In genomic region chrX:153953342-153953830, GRCh38 we compare ENCODE assay signal across 8 cellular contexts. TPM values are rescaled to one million over a fixed set of nuclear protein-coding genes. Genes with fewer than 3 reads are reported as not detected.
DNase-seq lines count a peak whose midpoint lies in the region; ATAC-seq and TF ChIP-seq lines count a peak whose summit lies in the region.

No MANE protein-coding gene starts in this region.

- H3K9me3 Mint-ChIP-seq in activated CD8-positive, alpha-beta T cell treated with anti-CD3 and anti-CD28 coated beads for 36 hours, result no peaks in the 10 kb centered on the region
- H3K9me3 Mint-ChIP-seq in mesothelial cell of epicardium, result no peaks in the 10 kb centered on the region

- TF ChIP-seq CTCF in BJ (IDR thresholded peaks at IDR 0.05; ENCODE audit: insufficient read depth, low read depth, low read length), result peak; percentile 90
- peak; percentile 91 for TF ChIP-seq CTCF in activated CD8-positive, alpha-beta T cell treated with anti-CD3 and anti-CD28 coated beads for 36 hours (IDR thresholded peaks at IDR 0.05)
- TF ChIP-seq CTCF in mesothelial cell of epicardium (IDR thresholded peaks at IDR 0.05; ENCODE audit: unreplicated experiment), result peak; percentile 95

- H3K4me3 Mint-ChIP-seq in activated CD8-positive, alpha-beta T cell treated with anti-CD3 and anti-CD28 coated beads for 36 hours, result no peak overlapping the region
- no peak overlapping the region for H3K4me3 Mint-ChIP-seq in mesothelial cell of epicardium

- H3K36me3 ChIP-seq in BJ (ENCODE audit: control insufficient read depth, insufficient read depth, low read length), result peaks cover 34% of the 10 kb centered on the region

- POLR2A ChIA-PET in BJ (lab: Charles Lee), result no interaction called here
- POLR2A ChIA-PET in activated CD8-positive, alpha-beta T cell treated with anti-CD3 and anti-CD28 coated beads for 36 hours (lab: Charles Lee), result interaction anchor here (1.2 to 11.9 kb wide), 5 partner anchors 10 to 27 kb away, joined by 3 to 130 read pairs (median 3); partner anchors contain the start of genes ARHGAP4, HCFC1 and NAA10

- no peaks in the 10 kb centered on the region for H3K27me3 Mint-ChIP-seq in activated CD8-positive, alpha-beta T cell treated with anti-CD3 and anti-CD28 coated beads for 36 hours
- no peaks in the 10 kb centered on the region for H3K27me3 Mint-ChIP-seq in mesothelial cell of epicardium (ENCODE audit: low read depth)

- peak; percentile 49 for ATAC-seq in GM19438 (IDR thresholded peaks at IDR 0.05; ENCODE audit: low read depth, unreplicated experiment)
- peak; percentile 78 for ATAC-seq in activated CD8-positive, alpha-beta T cell treated with anti-CD3 and anti-CD28 coated beads for 36 hours

- no peak overlapping the region for H3K4me3 ChIP-seq in BJ (ENCODE audit: low read depth, low read length)

- no peak for DNase-seq in BJ (ENCODE audit: low read depth)
- DNase-seq in NCI-H2171 (lab: John Stamatoyannopoulos, UW), result peak; percentile 31
- DNase-seq in activated CD8-positive, alpha-beta T cell treated with anti-CD3 and anti-CD28 coated beads for 36 hours, result peak; percentile 85
- DNase-seq in effector CD8-positive, alpha-beta T cell (lab: John Stamatoyannopoulos, UW), result peak; percentile 64
- DNase-seq in mesothelial cell of epicardium (ENCODE audit: low spot score in 2 of 2, unreplicated experiment in 2 of 2), result peak in 1 of 2 experiments; percentile 89
- DNase-seq in stimulated activated CD8-positive, alpha-beta memory T cell treated with anti-CD3 and anti-CD28 coated beads, Interleukin-4, amount 100 ng/mL, for 24 hours (ENCODE audit: low read depth), result peak; percentile 76
- no peak for DNase-seq in OCI-M2 (lab: John Stamatoyannopoulos, UW; ENCODE audit: unreplicated experiment)

- peaks cover 29% of the 10 kb centered on the region for H3K4me1 Mint-ChIP-seq in activated CD8-positive, alpha-beta T cell treated with anti-CD3 and anti-CD28 coated beads for 36 hours (ENCODE audit: low read depth)
- no peaks in the 10 kb centered on the region for H3K4me1 Mint-ChIP-seq in mesothelial cell of epicardium

- peaks cover 42% of the 10 kb centered on the region for H3K36me3 Mint-ChIP-seq in activated CD8-positive, alpha-beta T cell treated with anti-CD3 and anti-CD28 coated beads for 36 hours (ENCODE audit: low read depth)
- peaks cover 37% of the 10 kb centered on the region for H3K36me3 Mint-ChIP-seq in mesothelial cell of epicardium

- CTCF ChIA-PET in BJ (lab: Yijun Ruan, JAX), result interaction anchor here (0.6 to 2.0 kb wide), 5 partner anchors 13 to 285 kb away, joined by 3 to 10 read pairs (median 3); no protein-coding TSS in a partner anchor
- CTCF ChIA-PET in activated CD8-positive, alpha-beta T cell treated with anti-CD3 and anti-CD28 coated beads for 36 hours (lab: Charles Lee), result interaction anchor here (2.3 to 10.2 kb wide), 2 partner anchors 13 to 28 kb away, joined by 17 to 136 read pairs; partner anchors contain the start of gene ARHGAP4

- intact Hi-C loops in activated CD8-positive, alpha-beta T cell treated with anti-CD3 and anti-CD28 coated beads for 36 hours (cut with micrococcal nuclease), result no loop called here

- peak overlapping the region; percentile 57 for H3K27ac Mint-ChIP-seq in activated CD8-positive, alpha-beta T cell treated with anti-CD3 and anti-CD28 coated beads for 36 hours
- H3K27ac Mint-ChIP-seq in mesothelial cell of epicardium, result no peak overlapping the region

- no peaks in the 10 kb centered on the region for H3K27me3 ChIP-seq in BJ (ENCODE audit: control insufficient read depth, insufficient read depth, low read length)

RNA-seq across cellular contexts. Expression of gene RENBP, which starts 8.9 kb away (rescaled TPM):
- polyA plus RNA-seq in BJ (2011; rRNA removed), result 0.36 and 0.43 TPM in 2 replicates
- polyA minus RNA-seq in BJ (2011; rRNA and poly(A)+ RNA removed), result 0.31 TPM in 1 of 2 replicates, not detected in the other
- 10 to 100 TPM; 14.3 to 15.8 TPM for total RNA-seq in activated CD8-positive, alpha-beta T cell treated with anti-CD3 and anti-CD28 coated beads for 36 hours
- 7.2 to 8.5 TPM (median 7.2 TPM) in 3 replicates for total RNA-seq in mesothelial cell of epicardium

RNA-seq across cellular contexts. Expression of gene HCFC1, which starts 18.2 kb away (rescaled TPM):
- polyA plus RNA-seq in BJ (2011; rRNA removed), result 2.5 and 3.3 TPM in 2 replicates
- polyA minus RNA-seq in BJ (2011; rRNA and poly(A)+ RNA removed), result 14.6 and 23.4 TPM in 2 replicates
- 100 to 1,000 TPM; 115 to 116 TPM for total RNA-seq in activated CD8-positive, alpha-beta T cell treated with anti-CD3 and anti-CD28 coated beads for 36 hours
- total RNA-seq in mesothelial cell of epicardium, result 96.3 to 99.9 TPM (median 98.5 TPM) in 3 replicates

RNA-seq across cellular contexts. Expression of gene NAA10, which starts 18.5 kb away (rescaled TPM):
- 61.4 and 76.0 TPM in 2 replicates for polyA plus RNA-seq in BJ (2011; rRNA removed)
- polyA minus RNA-seq in BJ (2011; rRNA and poly(A)+ RNA removed), result 35.3 and 36.7 TPM in 2 replicates
- total RNA-seq in activated CD8-positive, alpha-beta T cell treated with anti-CD3 and anti-CD28 coated beads for 36 hours, result 100 to 1,000 TPM; 123 to 136 TPM
- 76.8 to 82.0 TPM (median 79.3 TPM) in 3 replicates for total RNA-seq in mesothelial cell of epicardium

RNA-seq across cellular contexts. Expression of gene TMEM187, which starts 19.2 kb away (rescaled TPM):
- 6.0 and 8.7 TPM in 2 replicates for polyA plus RNA-seq in BJ (2011; rRNA removed)
- 2.7 and 4.2 TPM in 2 replicates for polyA minus RNA-seq in BJ (2011; rRNA and poly(A)+ RNA removed)
- 1 to 10 TPM; 4.4 to 4.5 TPM for total RNA-seq in activated CD8-positive, alpha-beta T cell treated with anti-CD3 and anti-CD28 coated beads for 36 hours
- total RNA-seq in mesothelial cell of epicardium, result 11.5 to 15.0 TPM (median 14.2 TPM) in 3 replicates

RNA-seq across cellular contexts. Expression of gene ARHGAP4, which starts 27.3 kb away (rescaled TPM):
- polyA plus RNA-seq in BJ (2011; rRNA removed), result 0.39 and 0.82 TPM in 2 replicates
- polyA minus RNA-seq in BJ (2011; rRNA and poly(A)+ RNA removed), result 0.62 TPM in 1 of 2 replicates, not detected in the other
- 100 to 1,000 TPM; 128 to 130 TPM for total RNA-seq in activated CD8-positive, alpha-beta T cell treated with anti-CD3 and anti-CD28 coated beads for 36 hours
- 52.2 to 64.4 TPM (median 62.8 TPM) in 3 replicates for total RNA-seq in mesothelial cell of epicardium

Comparison
In these comparisons a context has a peak if more than half of its experiments do, and no peak if none do; other contexts are left out.
1. DNase-seq: peak in NCI-H2171 (single experiment), activated CD8-positive, alpha-beta T cell treated with anti-CD3 and anti-CD28 coated beads for 36 hours (single experiment), effector CD8-positive, alpha-beta T cell (single experiment) and stimulated activated CD8-positive, alpha-beta memory T cell treated with anti-CD3 and anti-CD28 coated beads, Interleukin-4, amount 100 ng/mL, for 24 hours (single experiment); none in BJ (single experiment) and OCI-M2 (single experiment).
2. Peak in every context shown above with its lines, with median percentiles within 50 percentile points of each other: CTCF ChIP-seq.